24 cellular contexts compared by ENCODE assay signal in genomic region chr2:170477630-170478029, GRCh38.
"Had no signal": no experiment of that assay in that cellular context is flagged by ENCODE, and none has a peak within 500 bp of the region (broad histone marks: within the 10 kb centered on the region; RNA-seq: fewer than 3 reads in every experiment).

No MANE protein-coding gene starts in this region.

- H3K9me3 ChIP-seq: colonic mucosa, gastrocnemius medialis, heart right ventricle, left lung, lower lobe of right lung, mucosa of descending colon had no signal

- H3K27me3 ChIP-seq: colonic mucosa, gastrocnemius medialis, heart right ventricle, left lung had no signal

- ATAC-seq: effector memory CD8-positive, alpha-beta T cell; esophagus mucosa; gastrocnemius medialis; heart right ventricle; left cardiac atrium; left lung; left ventricle myocardium superior; lower lobe of right lung; mucosa of descending colon had no signal

- H3K4me3 ChIP-seq: colonic mucosa, gastrocnemius medialis, heart right ventricle, left lung, lower lobe of right lung, mucosa of descending colon had no signal

- H3K36me3 ChIP-seq: colonic mucosa, gastrocnemius medialis, heart right ventricle, left lung, lower lobe of right lung had no signal

- H3K4me1 ChIP-seq: colonic mucosa, gastrocnemius medialis, heart right ventricle, left lung, lower lobe of right lung had no signal

- H3K27ac ChIP-seq: colonic mucosa, epithelial cell of prostate, gastrocnemius medialis, heart right ventricle, left lung, lower lobe of right lung had no signal

- FAIRE-seq: endometrium, islet of Langerhans, keratinocyte had no signal

- DNase-seq: cortex of kidney; effector CD8-positive, alpha-beta T cell; effector memory CD8-positive, alpha-beta T cell; endodermal cell; erythroblast; foreskin melanocyte; gastrocnemius medialis; glutamatergic neuron; head of caudate nucleus; heart right ventricle; hippocampal formation; left cardiac atrium; left lung; left ventricle myocardium superior; lower lobe of right lung; mesenchymal stem cell; mucosa of descending colon; naive B cell had no signal
